Comparison of ENCODE assay signal across 16 cellular contexts in the genomic region with DNA sequence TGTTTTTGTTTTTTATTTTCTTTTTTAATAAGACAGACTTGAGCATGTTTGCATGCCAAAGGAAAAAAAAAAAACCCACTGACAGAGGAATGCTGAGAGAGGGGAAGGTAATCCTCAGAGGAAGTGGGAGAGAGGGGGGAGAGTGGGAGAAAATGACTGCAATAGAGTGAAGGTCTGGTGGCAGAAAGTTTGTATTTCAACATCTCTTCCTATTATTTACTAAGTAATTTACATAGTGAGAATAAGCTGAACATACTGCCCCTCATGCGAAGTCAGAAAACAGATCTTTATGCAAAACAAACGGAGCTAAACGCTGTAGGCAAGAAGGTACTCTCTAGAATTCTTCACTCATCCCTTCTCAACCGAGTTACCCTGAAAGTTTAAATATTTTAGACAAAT. TPM values are rescaled to one million over a fixed set of nuclear protein-coding genes. Genes with fewer than 3 reads are reported as not detected.
DNase-seq lines count a peak whose midpoint lies in the region; ATAC-seq and TF ChIP-seq lines count a peak whose summit lies in the region.
"Had no signal": no experiment of that assay in that cellular context is flagged by ENCODE, and none has a peak within 500 bp of the region (broad histone marks: within the 10 kb centered on the region; RNA-seq: fewer than 3 reads in every experiment).

No MANE protein-coding gene starts in this region.

- no peaks in the 10 kb centered on the region for H3K27me3 ChIP-seq in stomach
- H3K27me3 ChIP-seq in WERI-Rb-1 (ENCODE audit: insufficient read depth, low read depth, severe bottlenecking), result no peaks in the 10 kb centered on the region
- H3K27me3 ChIP-seq: suprapubic skin had no signal

- intact Hi-C loops in stomach (cut with DNase I; ENCODE audit: low total_unique reads), result no loop called here

- no peak for TF ChIP-seq EP300 in stomach (IDR thresholded peaks at IDR 0.05)

- no peaks in the 10 kb centered on the region for H3K9me3 ChIP-seq in stomach
- no peaks in the 10 kb centered on the region for H3K9me3 ChIP-seq in WERI-Rb-1 (ENCODE audit: severe bottlenecking)
- H3K9me3 ChIP-seq: prostate gland, suprapubic skin had no signal

- ATAC-seq in HG03066 (IDR thresholded peaks at IDR 0.05; ENCODE audit: low read depth, unreplicated experiment) (peak; percentile 7), HG03457 (IDR thresholded peaks at IDR 0.05; ENCODE audit: unreplicated experiment) (no peak)
- no peak for ATAC-seq in activated T-cell treated with anti-CD3 and anti-CD28 coated beads, Interleukin-2, amount 50 U/mL, for 4 hours

- H3K27me3 Mint-ChIP-seq in activated T-cell treated with anti-CD3 and anti-CD28 coated beads, Interleukin-2, amount 50 U/mL, for 4 hours (ENCODE audit: low read depth), result no peaks in the 10 kb centered on the region
- H3K27me3 Mint-ChIP-seq: naive thymus-derived CD4-positive, alpha-beta T cell had no signal

- WGBS in stomach, 5 donors, result 80 to 92% (median 82%) methylated on average over 4 of the region's 4 CpGs

- no peak overlapping the region for H3K4me3 Mint-ChIP-seq in activated T-cell treated with anti-CD3 and anti-CD28 coated beads, Interleukin-2, amount 50 U/mL, for 4 hours

- H3K27ac ChIP-seq in cingulate gyrus (ENCODE audit: low read depth, low read length) (peak overlapping the region; percentile 7), stomach (peak overlapping the region in 3 of 5 donors; percentile 12 to 47 (median 36)), WERI-Rb-1 (no peak overlapping the region)
- H3K27ac ChIP-seq: prostate gland, suprapubic skin had no signal

- H3K36me3 ChIP-seq in stomach, result peaks cover 0 to 59% (median 31%) of the 10 kb centered on the region in 4 donors
- no peaks in the 10 kb centered on the region for H3K36me3 ChIP-seq in WERI-Rb-1
- H3K36me3 ChIP-seq: prostate gland had no signal

- H3K36me3 Mint-ChIP-seq in activated T-cell treated with anti-CD3 and anti-CD28 coated beads, Interleukin-2, amount 50 U/mL, for 4 hours (ENCODE audit: insufficient read depth), result peaks cover 32% of the 10 kb centered on the region

- peak; percentile 27 for DNase-seq in NOMO-1 treated with DMSO at 0.1 percent for 48 hours (lab: John Stamatoyannopoulos, UW; ENCODE audit: unreplicated experiment)
- no peak for DNase-seq in NOMO-1 treated with dmso at 0.1 percent for 144 hours (lab: John Stamatoyannopoulos, UW; ENCODE audit: unreplicated experiment)
- DNase-seq in stomach, result no peak
- DNase-seq in WERI-Rb-1, result no peak
- DNase-seq in activated T-cell treated with anti-CD3 and anti-CD28 coated beads, Interleukin-2, amount 50 U/mL, for 4 hours, result no peak
- DNase-seq: activated gamma-delta T cell treated with Interleukin-2 at 50 U/mL for 16 hours; aorta; naive thymus-derived CD4-positive, alpha-beta T cell; stimulated activated CD4-positive, alpha-beta T cell treated with anti-CD3 and anti-CD28 coated beads, Interleukin-4, amount 100 ng/mL, for 24 hours; T1000 had no signal

- no peaks in the 10 kb centered on the region for H3K9me3 Mint-ChIP-seq in activated T-cell treated with anti-CD3 and anti-CD28 coated beads, Interleukin-2, amount 50 U/mL, for 4 hours
- H3K9me3 Mint-ChIP-seq: naive thymus-derived CD4-positive, alpha-beta T cell had no signal

- H3K4me1 Mint-ChIP-seq in activated T-cell treated with anti-CD3 and anti-CD28 coated beads, Interleukin-2, amount 50 U/mL, for 4 hours (ENCODE audit: low read depth), result peaks cover 7% of the 10 kb centered on the region

- peaks cover 23 to 78% (median 42%) of the 10 kb centered on the region in 4 donors for H3K4me1 ChIP-seq in stomach
- H3K4me1 ChIP-seq: prostate gland had no signal

- TF ChIP-seq CTCF in stomach (IDR thresholded peaks at IDR 0.05) (no peak), WERI-Rb-1 (IDR thresholded peaks at IDR 0.05; ENCODE audit: low read depth, low read length) (no peak)

- TF ChIP-seq POLR2A in stomach (IDR thresholded peaks at IDR 0.05), result no peak

- H3K4me3 ChIP-seq in stomach (no peak overlapping the region), WERI-Rb-1 (ENCODE audit: low read depth, low read length) (no peak overlapping the region)
- H3K4me3 ChIP-seq: prostate gland, smooth muscle cell, suprapubic skin had no signal

RNA-seq across cellular contexts. Expression of a gene that starts 45.0 kb away (rescaled TPM):
- total RNA-seq in stomach, result 100 to 1,000 TPM in 4 of 5 donors, 10 to 100 TPM in 1; 26.8 to 279 (median 178) TPM
- 10 to 100 TPM; 24.7 to 46.7 (median 45.3) TPM for polyA plus RNA-seq in stomach
- 100 to 1,000 TPM in 1 of 3 donors, 10 to 100 TPM in 2; 69.7 to 103 (median 87.0) TPM for total RNA-seq in activated T-cell treated with anti-CD3 and anti-CD28 coated beads, Interleukin-2, amount 50 U/mL, for 4 hours
